23 cellular contexts compared by ENCODE assay signal in the genomic region with DNA sequence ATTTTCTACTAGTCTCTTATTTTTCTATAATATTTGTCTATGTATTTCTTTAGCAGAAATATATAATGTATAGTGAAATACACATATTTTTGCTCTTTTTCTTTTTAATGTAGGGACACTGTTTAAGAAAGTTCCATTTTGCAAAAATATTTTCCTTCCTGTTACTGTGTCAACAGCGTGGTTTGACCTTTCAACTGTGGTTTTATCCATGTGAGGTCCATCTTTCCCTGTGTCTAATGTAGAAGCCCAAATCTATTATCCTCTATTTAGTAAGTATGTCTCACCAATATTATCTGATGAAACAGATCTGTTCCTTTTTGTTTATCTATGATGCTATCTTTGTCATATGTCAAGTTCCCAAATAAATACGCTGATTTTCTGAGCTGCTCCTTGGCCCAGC. TPM values are rescaled to one million over a fixed set of nuclear protein-coding genes. Genes with fewer than 3 reads are reported as not detected.
DNase-seq lines count a peak whose midpoint lies in the region; ATAC-seq and TF ChIP-seq lines count a peak whose summit lies in the region.
"Had no signal": no experiment of that assay in that cellular context is flagged by ENCODE, and none has a peak within 500 bp of the region (broad histone marks: within the 10 kb centered on the region; RNA-seq: fewer than 3 reads in every experiment).

No MANE protein-coding gene starts in this region.

- no peaks in the 10 kb centered on the region for H3K9me3 Mint-ChIP-seq in activated CD4-positive, alpha-beta T cell treated with anti-CD3 and anti-CD28 coated beads for 36 hours (ENCODE audit: low read depth)
- H3K9me3 Mint-ChIP-seq in activated naive CD8-positive, alpha-beta T cell (ENCODE audit: low read depth): no peaks in the 10 kb centered on the region
- H3K9me3 Mint-ChIP-seq in naive thymus-derived CD8-positive, alpha-beta T cell: no peaks in the 10 kb centered on the region
- H3K9me3 Mint-ChIP-seq in HFFc6: no peaks in the 10 kb centered on the region
- H3K9me3 Mint-ChIP-seq: type B pancreatic cell had no signal

- peaks cover 3% of the 10 kb centered on the region for H3K36me3 Mint-ChIP-seq in activated CD4-positive, alpha-beta T cell treated with anti-CD3 and anti-CD28 coated beads for 36 hours (ENCODE audit: low read depth)
- H3K36me3 Mint-ChIP-seq in activated naive CD8-positive, alpha-beta T cell: no peaks in the 10 kb centered on the region
- no peaks in the 10 kb centered on the region for H3K36me3 Mint-ChIP-seq in naive thymus-derived CD8-positive, alpha-beta T cell
- H3K36me3 Mint-ChIP-seq in HFFc6 (ENCODE audit: low read depth): no peaks in the 10 kb centered on the region
- H3K36me3 Mint-ChIP-seq: type B pancreatic cell had no signal

- intact Hi-C loops in activated CD4-positive, alpha-beta T cell treated with anti-CD3 and anti-CD28 coated beads for 36 hours (cut with DNase I, micrococcal nuclease): loop anchor here (5.0 to 10.0 kb wide), 3 partner anchors 1202 to 1392 kb away; no protein-coding TSS in a partner anchor

- no peak for TF ChIP-seq CTCF in HFFc6 (IDR thresholded peaks at IDR 0.05)

- POLR2A ChIA-PET in activated CD4-positive, alpha-beta T cell treated with anti-CD3 and anti-CD28 coated beads for 36 hours (lab: Charles Lee): interaction anchor here (0.6 kb wide), 1 partner anchor 336 kb away, joined by 3 read pairs; no protein-coding TSS in a partner anchor
- POLR2A ChIA-PET in naive thymus-derived CD8-positive, alpha-beta T cell (lab: Charles Lee): interaction anchor here (0.9 kb wide), 1 partner anchor 132 kb away, joined by 3 read pairs; no protein-coding TSS in a partner anchor

- DNase-seq in activated CD4-positive, alpha-beta T cell treated with anti-CD3 and anti-CD28 coated beads for 36 hours: no peak
- DNase-seq in activated CD4-positive, alpha-beta T cell treated with anti-CD3 and anti-CD28 coated beads, Interleukin-2, amount 50 U/mL, for 1 hour: no peak
- DNase-seq in ELR (ENCODE audit: low read depth) (peak; percentile 2), HFFc6 (no peak), DMS53 treated with DMSO at 0.1 percent for 48 hours (lab: John Stamatoyannopoulos, UW; ENCODE audit: unreplicated experiment) (no peak)
- DNase-seq in naive thymus-derived CD8-positive, alpha-beta T cell: no peak
- DNase-seq: 8988T; activated CD4-positive, alpha-beta T cell treated with anti-CD3 and anti-CD28 coated beads for 48 hours; activated T-cell treated with anti-CD3 and anti-CD28 coated beads, Interleukin-2, amount 50 U/mL, for 48 hours; erythroblast; kidney glomerular epithelial cell; mammary epithelial cell; NCI-H1105; NCI-H510A; pancreas; RPMI8226; sigmoid colon had no signal

- ATAC-seq in activated CD4-positive, alpha-beta T cell treated with anti-CD3 and anti-CD28 coated beads for 36 hours: no peak
- no peak for ATAC-seq in naive thymus-derived CD8-positive, alpha-beta T cell
- ATAC-seq in HG03095 (IDR thresholded peaks at IDR 0.05; ENCODE audit: unreplicated experiment): no peak
- ATAC-seq: gastroesophageal sphincter, pancreas, SK-N-SH treated with all-trans-retinoic acid at 6 μM for 48 hours had no signal

- no peaks in the 10 kb centered on the region for H3K27me3 Mint-ChIP-seq in activated CD4-positive, alpha-beta T cell treated with anti-CD3 and anti-CD28 coated beads for 36 hours
- no peaks in the 10 kb centered on the region for H3K27me3 Mint-ChIP-seq in activated naive CD8-positive, alpha-beta T cell
- no peaks in the 10 kb centered on the region for H3K27me3 Mint-ChIP-seq in naive thymus-derived CD8-positive, alpha-beta T cell
- no peaks in the 10 kb centered on the region; the same call in 1 of the 2 replicates for H3K27me3 Mint-ChIP-seq in HFFc6 (ENCODE audit: insufficient read depth)
- H3K27me3 Mint-ChIP-seq: type B pancreatic cell had no signal

- peak overlapping the region; percentile 87 for H3K27ac Mint-ChIP-seq in activated CD4-positive, alpha-beta T cell treated with anti-CD3 and anti-CD28 coated beads for 36 hours
- no peak overlapping the region for H3K27ac Mint-ChIP-seq in activated naive CD8-positive, alpha-beta T cell
- H3K27ac Mint-ChIP-seq in naive thymus-derived CD8-positive, alpha-beta T cell: peak overlapping the region in 7 of 10 donors; percentile 65 to 99 (median 87)
- H3K27ac Mint-ChIP-seq in HFFc6: no peak overlapping the region
- H3K27ac Mint-ChIP-seq: type B pancreatic cell had no signal

- CTCF ChIA-PET in activated CD4-positive, alpha-beta T cell treated with anti-CD3 and anti-CD28 coated beads for 36 hours (lab: Charles Lee): interaction anchor here (1.2 to 3.6 kb wide), 9 partner anchors 12 to 155 kb away, joined by 3 to 20 read pairs (median 5); no protein-coding TSS in a partner anchor

- peak overlapping the region; percentile 40 for H3K4me3 Mint-ChIP-seq in activated CD4-positive, alpha-beta T cell treated with anti-CD3 and anti-CD28 coated beads for 36 hours
- H3K4me3 Mint-ChIP-seq in activated naive CD8-positive, alpha-beta T cell: peak overlapping the region; percentile 77
- H3K4me3 Mint-ChIP-seq in naive thymus-derived CD8-positive, alpha-beta T cell: peak overlapping the region in 9 of 10 donors; percentile 23 to 60 (median 55)
- no peak overlapping the region for H3K4me3 Mint-ChIP-seq in HFFc6
- H3K4me3 Mint-ChIP-seq: type B pancreatic cell had no signal

- peaks cover 21% of the 10 kb centered on the region for H3K4me1 Mint-ChIP-seq in activated CD4-positive, alpha-beta T cell treated with anti-CD3 and anti-CD28 coated beads for 36 hours
- H3K4me1 Mint-ChIP-seq in activated naive CD8-positive, alpha-beta T cell (ENCODE audit: low read depth): peaks cover 27% of the 10 kb centered on the region
- H3K4me1 Mint-ChIP-seq in naive thymus-derived CD8-positive, alpha-beta T cell: peaks cover 11 to 32% (median 21%) of the 10 kb centered on the region in 4 donors
- no peaks in the 10 kb centered on the region for H3K4me1 Mint-ChIP-seq in HFFc6 (ENCODE audit: low read depth)

RNA-seq across cellular contexts. Expression of a gene that starts 3.6 kb away (rescaled TPM):
- 10 to 100 TPM; 62.6 to 64.3 TPM for total RNA-seq in activated CD4-positive, alpha-beta T cell treated with anti-CD3 and anti-CD28 coated beads for 36 hours
- total RNA-seq in naive thymus-derived CD8-positive, alpha-beta T cell: 100 to 1,000 TPM; 130 to 134 TPM
- 100 to 1,000 TPM; 217 to 299 (median 253) TPM for polyA plus RNA-seq in naive thymus-derived CD8-positive, alpha-beta T cell
- total RNA-seq in HFFc6 (2021; fragmentation: NEBNext Ultra II Directional; extraction: Animal tissue kit (Norgen Biotek cat#: 25700)): not detected
- total RNA-seq: mammary epithelial cell, myocyte had no signal
- polyA plus RNA-seq: mammary epithelial cell had no signal

Comparison
In these comparisons a context has a peak if more than half of its experiments do, and no peak if none do; other contexts are left out.
1. H3K27ac Mint-ChIP-seq: peak in activated CD4-positive, alpha-beta T cell treated with anti-CD3 and anti-CD28 coated beads for 36 hours (single experiment) and naive thymus-derived CD8-positive, alpha-beta T cell (7 of 10); none in activated naive CD8-positive, alpha-beta T cell (single experiment) and HFFc6 (single experiment).
2. RNA of a gene that starts 3.6 kb away (total RNA-seq): 130 to 134 TPM in naive thymus-derived CD8-positive, alpha-beta T cell and 62.6 to 64.3 TPM in activated CD4-positive, alpha-beta T cell treated with anti-CD3 and anti-CD28 coated beads for 36 hours; not detected in HFFc6; every median in the first group is over 10 times any median in the second.